In the genomic region with DNA sequence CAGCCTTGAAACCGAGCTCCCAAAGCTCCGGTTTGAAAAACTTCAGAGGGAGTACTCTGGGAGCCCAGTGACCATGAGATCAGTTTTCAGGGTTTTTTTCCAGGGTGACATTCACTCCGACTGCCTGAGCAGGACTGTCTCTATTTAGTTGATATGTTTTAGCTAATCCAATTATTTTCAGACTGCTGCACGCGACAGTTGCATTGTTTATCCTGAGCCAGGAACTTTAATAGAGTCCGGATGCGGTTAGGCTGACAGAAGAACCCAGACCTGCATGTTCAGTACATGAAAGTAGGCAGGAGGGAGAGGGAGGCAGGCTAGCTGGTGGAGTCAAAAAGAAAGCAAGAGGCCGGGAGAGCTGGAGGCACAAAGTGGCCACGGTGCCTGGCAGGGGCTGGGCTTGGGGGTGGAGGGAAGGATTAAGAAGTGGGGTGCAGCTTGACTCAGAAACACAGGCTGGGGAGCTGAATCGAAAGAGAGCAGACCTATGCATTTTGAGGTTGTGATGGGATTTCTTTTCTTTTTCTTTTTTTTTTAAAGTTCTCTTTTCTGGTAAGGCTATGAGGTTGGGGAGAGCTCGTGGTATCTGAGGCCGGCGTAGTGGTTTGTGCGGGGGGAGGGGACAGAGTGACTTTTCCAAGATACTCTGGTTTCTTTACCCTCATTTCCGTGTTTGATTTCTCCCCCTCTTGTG, we compare ENCODE assay signal across 8 cellular contexts. TPM values are rescaled to one million over a fixed set of nuclear protein-coding genes. Genes with fewer than 3 reads are reported as not detected.
DNase-seq lines count a peak whose midpoint lies in the region; ATAC-seq, FAIRE-seq and TF ChIP-seq lines count a peak whose summit lies in the region.

No MANE protein-coding gene starts in this region.

- no peaks in the 10 kb centered on the region for H3K9me3 Mint-ChIP-seq in GM23338
- H3K9me3 Mint-ChIP-seq in astrocyte (ENCODE audit: unreplicated experiment), result no peaks in the 10 kb centered on the region

- peaks cover 84% of the 10 kb centered on the region for H3K4me1 Mint-ChIP-seq in GM23338
- peaks cover 56% of the 10 kb centered on the region for H3K4me1 Mint-ChIP-seq in astrocyte (ENCODE audit: low read depth, unreplicated experiment)

- H3K79me2 ChIP-seq in GM23338 (replicated peaks; ENCODE audit: insufficient read depth), result no peaks in the 10 kb centered on the region
- H3K79me2 ChIP-seq in OCI-LY3 (ENCODE audit: low read length), result no peaks in the 10 kb centered on the region
- no peaks in the 10 kb centered on the region for H3K79me2 ChIP-seq in astrocyte (ENCODE audit: insufficient read depth, low read length)

- H3K27me3 ChIP-seq in GM23338 (ENCODE audit: insufficient read depth), result peaks cover 98% of the 10 kb centered on the region
- peaks cover 13% of the 10 kb centered on the region; the same call in 1 of the 2 replicates for H3K27me3 ChIP-seq in OCI-LY3 (ENCODE audit: low read depth, low read length)
- peaks cover 44% of the 10 kb centered on the region for H3K27me3 ChIP-seq in astrocyte (ENCODE audit: insufficient read depth, low read length)
- H3K27me3 ChIP-seq in skeletal muscle satellite cell (ENCODE audit: control insufficient read depth, insufficient read depth, low read length), result peaks cover 10% of the 10 kb centered on the region

- H3K4me1 ChIP-seq in GM23338 (ENCODE audit: insufficient read depth) (peaks cover 71% of the 10 kb centered on the region), OCI-LY3 (ENCODE audit: low read length) (peaks cover 30% of the 10 kb centered on the region), astrocyte (ENCODE audit: insufficient read depth, low read length) (peaks cover 21% of the 10 kb centered on the region), skeletal muscle satellite cell (ENCODE audit: control insufficient read depth, insufficient read depth, low read length) (peaks cover 24% of the 10 kb centered on the region)

- H3K27ac ChIP-seq in GM23338 (ENCODE audit: low read depth) (no peak overlapping the region), OCI-LY3 (ENCODE audit: low read length) (peak overlapping the region; percentile 35; the same call in 1 of the 2 replicates), astrocyte (ENCODE audit: low read depth, low read length) (peak overlapping the region; percentile 13)

- H3K4me3 ChIP-seq in GM12864 (ENCODE audit: low read depth, low read length) (peak overlapping the region; percentile 27), GM23338 (peak overlapping the region; percentile 60), OCI-LY3 (ENCODE audit: low read length) (peak overlapping the region; percentile 65), astrocyte (ENCODE audit: insufficient read depth, low read depth, low read length) (peak overlapping the region; percentile 35), skeletal muscle satellite cell (ENCODE audit: low read length) (peak overlapping the region; percentile 11)

- no peak overlapping the region; the same call in 1 of the 2 replicates for H2AFZ ChIP-seq in GM23338
- H2AFZ ChIP-seq in OCI-LY3 (ENCODE audit: low read depth, low read length), result peak overlapping the region; percentile 90
- H2AFZ ChIP-seq in astrocyte (ENCODE audit: low read depth, low read length), result peak overlapping the region; percentile 62

- H3K27ac Mint-ChIP-seq in GM23338, result no peak overlapping the region
- H3K27ac Mint-ChIP-seq in astrocyte (ENCODE audit: unreplicated experiment), result peak overlapping the region; percentile 80

- no peak for ATAC-seq in GM23338

- H3K9me2 ChIP-seq in GM23338 (ENCODE audit: insufficient read depth), result no peaks in the 10 kb centered on the region

- no peaks in the 10 kb centered on the region for H3K9me3 ChIP-seq in OCI-LY3 (ENCODE audit: insufficient read depth, low read length)
- H3K9me3 ChIP-seq in astrocyte (ENCODE audit: insufficient read depth, low read depth, low read length), result no peaks in the 10 kb centered on the region
- no peaks in the 10 kb centered on the region for H3K9me3 ChIP-seq in skeletal muscle satellite cell (replicated peaks; ENCODE audit: low read length)

- DNase-seq in GM12864 (ENCODE audit: low read depth) (no peak), GM23338 (ENCODE audit: low spot score) (peak; percentile 45), astrocyte (ENCODE audit: low read depth) (peak; percentile 67), cerebellum (ENCODE audit: low spot score) (no peak), inferior parietal cortex (ENCODE audit: extremely low spot score) (no peak), NCI-H1092 (lab: John Stamatoyannopoulos, UW) (no peak)

- no peak for TF ChIP-seq CTCF in GM12864 (IDR thresholded peaks at IDR 0.05; ENCODE audit: low read depth, low read length, missing control alignments)
- TF ChIP-seq CTCF in GM23338 (conservative IDR thresholded peaks at IDR 0.05; ENCODE audit: low read depth in 2 of 2), result no peak
- no peak for TF ChIP-seq CTCF in OCI-LY3 (IDR thresholded peaks at IDR 0.05; ENCODE audit: low read depth, low read length)
- no peak for TF ChIP-seq CTCF in astrocyte (IDR thresholded peaks at IDR 0.05; ENCODE audit: insufficient read depth, low read depth, low read length)

- no peaks in the 10 kb centered on the region for H3K36me3 ChIP-seq in GM23338 (ENCODE audit: insufficient read depth)
- H3K36me3 ChIP-seq in OCI-LY3 (replicated peaks; ENCODE audit: low read depth, low read length), result no peaks in the 10 kb centered on the region
- no peaks in the 10 kb centered on the region for H3K36me3 ChIP-seq in astrocyte (ENCODE audit: insufficient read depth, low read length)
- H3K36me3 ChIP-seq in skeletal muscle satellite cell (ENCODE audit: insufficient read depth, low read length), result peaks cover 41% of the 10 kb centered on the region

- H3K36me3 Mint-ChIP-seq in GM23338 (ENCODE audit: low read depth) (peaks cover 2% of the 10 kb centered on the region; the same call in 1 of the 3 replicates), astrocyte (ENCODE audit: low read depth, unreplicated experiment) (peaks cover 10% of the 10 kb centered on the region)

- H3K4me2 ChIP-seq in GM23338 (peak overlapping the region; percentile 99), OCI-LY3 (ENCODE audit: low read length) (peak overlapping the region; percentile 85), astrocyte (ENCODE audit: low read length) (peak overlapping the region; percentile 85), skeletal muscle satellite cell (ENCODE audit: low read length) (peak overlapping the region; percentile 90)

- H3F3A ChIP-seq in GM23338 (replicated peaks; ENCODE audit: low read depth), result peaks cover 28% of the 10 kb centered on the region

- no peaks in the 10 kb centered on the region; the same call in 1 of the 2 replicates for H4K20me1 ChIP-seq in GM23338 (replicated peaks; ENCODE audit: insufficient read depth)
- no peaks in the 10 kb centered on the region for H4K20me1 ChIP-seq in OCI-LY3 (ENCODE audit: insufficient read depth, low read length)
- no peaks in the 10 kb centered on the region for H4K20me1 ChIP-seq in astrocyte (ENCODE audit: insufficient read depth, low read length)

- H3K9ac ChIP-seq in OCI-LY3 (ENCODE audit: low read length), result peak overlapping the region; percentile 43
- peak overlapping the region; percentile 8 for H3K9ac ChIP-seq in astrocyte (ENCODE audit: low read length)
- H3K9ac ChIP-seq in skeletal muscle satellite cell (ENCODE audit: low read depth, low read length), result no peak overlapping the region

- H3K4me3 Mint-ChIP-seq in GM23338 (peak overlapping the region; percentile 61), astrocyte (ENCODE audit: unreplicated experiment) (peak overlapping the region; percentile 99)

- peaks cover 97% of the 10 kb centered on the region for H3K27me3 Mint-ChIP-seq in GM23338 (ENCODE audit: insufficient read depth, low read depth, poor library complexity)
- peaks cover 22% of the 10 kb centered on the region for H3K27me3 Mint-ChIP-seq in astrocyte (ENCODE audit: low read depth, unreplicated experiment)

- FAIRE-seq in astrocyte (lab: Jason Lieb, UNC), result no peak

TF ChIP-seq in GM23338, 12 proteins besides CTCF, POLR2A, EP300 and RAD21:
- TF ChIP-seq EZH2 (IDR thresholded peaks at IDR 0.05; ENCODE audit: low read depth, unreplicated experiment) (peak; percentile 83), POLR2AphosphoS5 (IDR thresholded peaks at IDR 0.05; ENCODE audit: low read depth) (no peak), EZH2phosphoT487 (IDR thresholded peaks at IDR 0.05; ENCODE audit: unreplicated experiment) (peak; percentile 19)

RNA-seq across cellular contexts. Expression of a gene that starts 5.7 kb away (rescaled TPM):
- not detected in 2 replicates for total RNA-seq in GM23338 (2014; rRNA removed; shearing (Covaris generic))
- polyA plus RNA-seq in GM23338 (2016; fragmentation: Nextera tagmentation; extraction: Ambion mirVana), result 0.23 and 0.33 TPM in 2 replicates
- total RNA-seq in astrocyte, result 11.8 and 17.6 TPM in 2 replicates
- total RNA-seq in skeletal muscle satellite cell (2012; rRNA removed), result 0.22 TPM in 1 of 2 replicates, not detected in the other
- total RNA-seq in cerebellum, result 0.09 TPM

Comparison
In these comparisons a context has a peak if more than half of its experiments do, and no peak if none do; other contexts are left out.
1. DNase-seq: peak in GM23338 (single experiment) and astrocyte (single experiment); none in GM12864 (single experiment), cerebellum (single experiment), inferior parietal cortex (single experiment) and NCI-H1092 (single experiment).
2. H3K4me3 ChIP-seq: peak in every context shown above with its lines; median percentile 65 in OCI-LY3; 60 in GM23338; 35 in astrocyte; 27 in GM12864; 11 in skeletal muscle satellite cell.
3. RNA of a gene that starts 5.7 kb away (total RNA-seq): 11.8 to 17.6 TPM in astrocyte; 0.09 TPM in cerebellum (single experiment) and not detected in GM23338; every median in the first group is over 10 times any median in the second.
4. Peak in every context shown above with its lines, with median percentiles within 50 percentile points of each other: H3K4me2 ChIP-seq.